ENCODE assay signal across 25 cellular contexts in the genomic region with DNA sequence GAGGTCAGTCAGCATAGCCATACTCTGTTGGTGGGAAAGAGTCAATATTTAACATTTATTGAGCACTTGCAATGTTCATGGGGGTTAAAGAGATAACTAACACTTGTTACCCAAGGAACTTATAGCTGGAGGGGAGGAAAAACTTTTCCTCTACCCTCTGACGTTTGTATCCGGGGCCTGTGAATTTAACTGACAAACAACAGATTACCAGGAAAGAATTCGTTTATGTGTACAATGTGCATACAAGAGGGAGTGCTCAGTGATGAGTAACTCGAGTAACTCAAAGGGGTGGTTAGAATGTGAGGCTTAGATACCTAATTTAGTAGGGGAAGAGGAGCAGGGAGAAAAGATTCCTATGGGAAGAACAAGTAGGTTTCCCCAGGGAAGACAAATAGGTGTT. TPM values are rescaled to one million over a fixed set of nuclear protein-coding genes. Genes with fewer than 3 reads are reported as not detected.
A peak's percentile ranks its signal among the peaks of the same experiment; 100 is the strongest.
DNase-seq lines count a peak whose midpoint lies in the region; ATAC-seq and TF ChIP-seq lines count a peak whose summit lies in the region.
"Had no signal": no experiment of that assay in that cellular context is flagged by ENCODE, and none has a peak within 500 bp of the region (broad histone marks: within the 10 kb centered on the region; RNA-seq: fewer than 3 reads in every experiment).

No MANE protein-coding gene starts in this region.

- H3K27ac ChIP-seq in RWPE2 (ENCODE audit: poor library complexity, severe bottlenecking) (no peak overlapping the region), rectal smooth muscle tissue (ENCODE audit: low read depth, low read length) (peak overlapping the region; percentile 51), GM23338 (ENCODE audit: low read depth) (no peak overlapping the region)
- H3K27ac ChIP-seq: gastroesophageal sphincter, right atrium auricular region had no signal

- intact Hi-C loops in CD14-positive monocyte (cut with micrococcal nuclease), result no loop called here

- H3K9me2 ChIP-seq in GM23338 (ENCODE audit: insufficient read depth), result no peaks in the 10 kb centered on the region

- H3K36me3 Mint-ChIP-seq in GM23338 (ENCODE audit: low read depth) (no peaks in the 10 kb centered on the region), CD14-positive monocyte (no peaks in the 10 kb centered on the region)

- TF ChIP-seq CTCF in RWPE2 (IDR thresholded peaks at IDR 0.05; ENCODE audit: poor library complexity, severe bottlenecking) (no peak), GM23338 (conservative IDR thresholded peaks at IDR 0.05; ENCODE audit: low read depth in 2 of 2) (no peak), CD14-positive monocyte (IDR thresholded peaks at IDR 0.05) (no peak)

- H3K4me3 ChIP-seq in RWPE2 (ENCODE audit: severe bottlenecking), result no peak overlapping the region
- H3K4me3 ChIP-seq in rectal smooth muscle tissue (ENCODE audit: low read length), result no peak overlapping the region
- no peak overlapping the region for H3K4me3 ChIP-seq in GM23338
- H3K4me3 ChIP-seq: gastroesophageal sphincter, right atrium auricular region had no signal

- no peaks in the 10 kb centered on the region for H4K20me1 ChIP-seq in GM23338 (replicated peaks; ENCODE audit: insufficient read depth)

- ATAC-seq in RWPE2 (ENCODE audit: low read depth), result peak; percentile 55
- ATAC-seq in GM23338, result no peak
- no peak for ATAC-seq in HG03520 (IDR thresholded peaks at IDR 0.05; ENCODE audit: unreplicated experiment)
- ATAC-seq: activated CD4-positive, CD25-positive, alpha-beta regulatory T cell treated with anti-CD3 and anti-CD28 coated beads, Interleukin-2, amount 50 U/mL, for 24 hours; activated CD8-positive, alpha-beta T cell treated with anti-CD3 and anti-CD28 coated beads for 36 hours; gastroesophageal sphincter had no signal

- H3K4me3 Mint-ChIP-seq in GM23338, result no peak overlapping the region
- no peak overlapping the region for H3K4me3 Mint-ChIP-seq in CD14-positive monocyte
- H3K4me3 Mint-ChIP-seq: activated CD8-positive, alpha-beta T cell treated with anti-CD3 and anti-CD28 coated beads for 36 hours; CD4-positive, alpha-beta T cell had no signal

- H3K9ac ChIP-seq in rectal smooth muscle tissue (ENCODE audit: low read length), result no peak overlapping the region

- H3F3A ChIP-seq in GM23338 (replicated peaks; ENCODE audit: low read depth), result 0 out of 2 replicates have a peak, but pooled peaks cover 2% of the 10 kb centered on the region

- H3K36me3 ChIP-seq in RWPE2 (ENCODE audit: low read depth), result no peaks in the 10 kb centered on the region
- no peaks in the 10 kb centered on the region for H3K36me3 ChIP-seq in rectal smooth muscle tissue (ENCODE audit: control insufficient read depth, insufficient read depth, low read length)
- no peaks in the 10 kb centered on the region for H3K36me3 ChIP-seq in GM23338 (ENCODE audit: insufficient read depth)
- H3K36me3 ChIP-seq: gastroesophageal sphincter, right atrium auricular region had no signal

- no peak overlapping the region for H3K27ac Mint-ChIP-seq in GM23338
- H3K27ac Mint-ChIP-seq in CD14-positive monocyte, result no peak overlapping the region
- H3K27ac Mint-ChIP-seq: activated CD8-positive, alpha-beta T cell treated with anti-CD3 and anti-CD28 coated beads for 36 hours; CD4-positive, alpha-beta T cell had no signal

- H3K9me3 ChIP-seq in RWPE2 (ENCODE audit: severe bottlenecking), result no peaks in the 10 kb centered on the region
- H3K9me3 ChIP-seq: gastroesophageal sphincter, right atrium auricular region had no signal

- no peaks in the 10 kb centered on the region for H3K27me3 ChIP-seq in RWPE2 (ENCODE audit: insufficient read depth, poor library complexity, severe bottlenecking)
- no peaks in the 10 kb centered on the region for H3K27me3 ChIP-seq in rectal smooth muscle tissue (ENCODE audit: control insufficient read depth, insufficient read depth, low read length)
- H3K27me3 ChIP-seq in GM23338 (ENCODE audit: insufficient read depth), result no peaks in the 10 kb centered on the region
- H3K27me3 ChIP-seq: gastroesophageal sphincter, right atrium auricular region had no signal

- H3K4me1 Mint-ChIP-seq in GM23338 (peaks cover 19% of the 10 kb centered on the region), CD14-positive monocyte (peaks cover 13% of the 10 kb centered on the region)

- peak; percentile 56 for DNase-seq in EH (ENCODE audit: low read depth)
- no peak for DNase-seq in RWPE2 (ENCODE audit: low spot score)
- peak; percentile 33 for DNase-seq in fibroblast of peridontal ligament (ENCODE audit: extremely low read depth)
- no peak for DNase-seq in GM23338 (ENCODE audit: low spot score)
- no peak for DNase-seq in Kasumi-1 (lab: John Stamatoyannopoulos, UW)
- no peak for DNase-seq in CD14-positive monocyte (ENCODE audit: low spot score)
- DNase-seq: activated CD8-positive, alpha-beta T cell treated with anti-CD3 and anti-CD28 coated beads for 36 hours; activated T-cell treated with anti-CD3 and anti-CD28 coated beads for 4 hours; CD4-positive, alpha-beta T cell; central memory CD4-positive, alpha-beta T cell; GF-D8; H7; KG1; kidney glomerular epithelial cell; NCI-H187; occipital lobe; OCI-M1; SHP77; stimulated activated CD4-positive, alpha-beta T cell treated with anti-CD3 and anti-CD28 coated beads, Interleukin-15, amount 100 ng/mL, for 24 hours; stimulated activated CD8-positive, alpha-beta memory T cell treated with anti-CD3 and anti-CD28 coated beads, Interleukin-4, amount 100 ng/mL, for 48 hours had no signal

- H3K79me2 ChIP-seq in GM23338 (replicated peaks; ENCODE audit: insufficient read depth), result no peaks in the 10 kb centered on the region

- no peak overlapping the region for H2AFZ ChIP-seq in GM23338

- H3K27me3 Mint-ChIP-seq in GM23338 (ENCODE audit: insufficient read depth, low read depth, poor library complexity) (peaks cover 8% of the 10 kb centered on the region), CD14-positive monocyte (ENCODE audit: low read depth in 3 of 3) (peaks cover 0 to 3% (median 2%) of the 10 kb centered on the region in 3 donors)
- H3K27me3 Mint-ChIP-seq: activated CD8-positive, alpha-beta T cell treated with anti-CD3 and anti-CD28 coated beads for 36 hours; CD4-positive, alpha-beta T cell had no signal

- no peak overlapping the region for H3K4me2 ChIP-seq in GM23338

- 0 out of 3 replicates have a peak, but pooled peaks cover 3% of the 10 kb centered on the region for H3K9me3 Mint-ChIP-seq in GM23338
- H3K9me3 Mint-ChIP-seq in CD14-positive monocyte, result peaks cover 0 to 8% (median 2%) of the 10 kb centered on the region in 7 donors
- H3K9me3 Mint-ChIP-seq: CD4-positive, alpha-beta T cell had no signal

- H3K4me1 ChIP-seq in RWPE2 (ENCODE audit: insufficient read depth, poor library complexity, severe bottlenecking) (peaks cover 5% of the 10 kb centered on the region), rectal smooth muscle tissue (ENCODE audit: control insufficient read depth, insufficient read depth, low read length) (no peaks in the 10 kb centered on the region), GM23338 (ENCODE audit: insufficient read depth) (peaks cover 9% of the 10 kb centered on the region)
- H3K4me1 ChIP-seq: gastroesophageal sphincter, right atrium auricular region had no signal

TF ChIP-seq in GM23338, 12 proteins besides CTCF, POLR2A, EP300 and RAD21:
- no peak for TF ChIP-seq STAT1 (IDR thresholded peaks at IDR 0.05; ENCODE audit: unreplicated experiment)
- TF ChIP-seq, protein P1, sequence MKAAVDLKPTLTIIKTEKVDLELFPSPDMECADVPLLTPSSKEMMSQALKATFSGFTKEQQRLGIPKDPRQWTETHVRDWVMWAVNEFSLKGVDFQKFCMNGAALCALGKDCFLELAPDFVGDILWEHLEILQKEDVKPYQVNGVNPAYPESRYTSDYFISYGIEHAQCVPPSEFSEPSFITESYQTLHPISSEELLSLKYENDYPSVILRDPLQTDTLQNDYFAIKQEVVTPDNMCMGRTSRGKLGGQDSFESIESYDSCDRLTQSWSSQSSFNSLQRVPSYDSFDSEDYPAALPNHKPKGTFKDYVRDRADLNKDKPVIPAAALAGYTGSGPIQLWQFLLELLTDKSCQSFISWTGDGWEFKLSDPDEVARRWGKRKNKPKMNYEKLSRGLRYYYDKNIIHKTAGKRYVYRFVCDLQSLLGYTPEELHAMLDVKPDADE (IDR thresholded peaks at IDR 0.05), result no peak
- TF ChIP-seq POLR2AphosphoS5 (IDR thresholded peaks at IDR 0.05; ENCODE audit: low read depth), result no peak
- TF ChIP-seq ZNF114 (CRISPR knock-in tag; IDR thresholded peaks at IDR 0.05), result no peak
- no peak for TF ChIP-seq JUNB (IDR thresholded peaks at IDR 0.05; ENCODE audit: unreplicated experiment)
- TF ChIP-seq NANOG (IDR thresholded peaks at IDR 0.05; ENCODE audit: borderline replicate concordance), result no peak
- TF ChIP-seq, protein P2, sequence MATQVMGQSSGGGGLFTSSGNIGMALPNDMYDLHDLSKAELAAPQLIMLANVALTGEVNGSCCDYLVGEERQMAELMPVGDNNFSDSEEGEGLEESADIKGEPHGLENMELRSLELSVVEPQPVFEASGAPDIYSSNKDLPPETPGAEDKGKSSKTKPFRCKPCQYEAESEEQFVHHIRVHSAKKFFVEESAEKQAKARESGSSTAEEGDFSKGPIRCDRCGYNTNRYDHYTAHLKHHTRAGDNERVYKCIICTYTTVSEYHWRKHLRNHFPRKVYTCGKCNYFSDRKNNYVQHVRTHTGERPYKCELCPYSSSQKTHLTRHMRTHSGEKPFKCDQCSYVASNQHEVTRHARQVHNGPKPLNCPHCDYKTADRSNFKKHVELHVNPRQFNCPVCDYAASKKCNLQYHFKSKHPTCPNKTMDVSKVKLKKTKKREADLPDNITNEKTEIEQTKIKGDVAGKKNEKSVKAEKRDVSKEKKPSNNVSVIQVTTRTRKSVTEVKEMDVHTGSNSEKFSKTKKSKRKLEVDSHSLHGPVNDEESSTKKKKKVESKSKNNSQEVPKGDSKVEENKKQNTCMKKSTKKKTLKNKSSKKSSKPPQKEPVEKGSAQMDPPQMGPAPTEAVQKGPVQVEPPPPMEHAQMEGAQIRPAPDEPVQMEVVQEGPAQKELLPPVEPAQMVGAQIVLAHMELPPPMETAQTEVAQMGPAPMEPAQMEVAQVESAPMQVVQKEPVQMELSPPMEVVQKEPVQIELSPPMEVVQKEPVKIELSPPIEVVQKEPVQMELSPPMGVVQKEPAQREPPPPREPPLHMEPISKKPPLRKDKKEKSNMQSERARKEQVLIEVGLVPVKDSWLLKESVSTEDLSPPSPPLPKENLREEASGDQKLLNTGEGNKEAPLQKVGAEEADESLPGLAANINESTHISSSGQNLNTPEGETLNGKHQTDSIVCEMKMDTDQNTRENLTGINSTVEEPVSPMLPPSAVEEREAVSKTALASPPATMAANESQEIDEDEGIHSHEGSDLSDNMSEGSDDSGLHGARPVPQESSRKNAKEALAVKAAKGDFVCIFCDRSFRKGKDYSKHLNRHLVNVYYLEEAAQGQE (IDR thresholded peaks at IDR 0.05; ENCODE audit: unreplicated experiment), result no peak
- no peak for TF ChIP-seq EZH2 (IDR thresholded peaks at IDR 0.05; ENCODE audit: low read depth, unreplicated experiment)
- TF ChIP-seq CREB1 (CRISPR knock-in tag; IDR thresholded peaks at IDR 0.05; ENCODE audit: low read depth), result no peak

RNA-seq across cellular contexts. Expression of a gene that starts 6.9 kb away (rescaled TPM):
- 82.1 and 101 TPM in 2 replicates for total RNA-seq in GM23338 (2014; rRNA removed; shearing (Covaris generic))
- polyA plus RNA-seq in GM23338 (2016; fragmentation: Nextera tagmentation; extraction: Ambion mirVana), result 66.3 and 71.7 TPM in 2 replicates
- 10 to 100 TPM; 67.4 to 71.9 TPM for polyA plus RNA-seq in CD14-positive monocyte

Comparison
In these comparisons a context has a peak if more than half of its experiments do, and no peak if none do; other contexts are left out.
1. DNase-seq: peak in EH (single experiment) and fibroblast of peridontal ligament (single experiment); none in RWPE2 (single experiment), GM23338 (single experiment), Kasumi-1 (0 of 2) and CD14-positive monocyte (single experiment).